1 cellular context compared by ENCODE assay signal in genomic region chr12:79674629-79675028, GRCh38.
TF ChIP-seq lines count a peak whose summit lies in the region.

No MANE protein-coding gene starts in this region.

TF ChIP-seq in GM12878, 131 proteins besides CTCF, POLR2A, EP300 and RAD21 (continued from another document):
- TF ChIP-seq ZBTB33 (IDR thresholded peaks at IDR 0.05) (0 out of 2 replicates have a peak, but pooled peaks have one; percentile 51), RUNX3 (IDR thresholded peaks at IDR 0.05; ENCODE audit: low read length) (peak; percentile 60), ZNF217 (IDR thresholded peaks at IDR 0.05) (peak; percentile 49; the same call in 1 of the 2 replicates), SREBF2 (IDR thresholded peaks at IDR 0.05; ENCODE audit: low read length) (no peak), KLF5 (IDR thresholded peaks at IDR 0.05; ENCODE audit: partially characterized antibody) (peak; percentile 64), CREM (IDR thresholded peaks at IDR 0.05; ENCODE audit: low read depth) (no peak)
- TF ChIP-seq, protein P1, sequence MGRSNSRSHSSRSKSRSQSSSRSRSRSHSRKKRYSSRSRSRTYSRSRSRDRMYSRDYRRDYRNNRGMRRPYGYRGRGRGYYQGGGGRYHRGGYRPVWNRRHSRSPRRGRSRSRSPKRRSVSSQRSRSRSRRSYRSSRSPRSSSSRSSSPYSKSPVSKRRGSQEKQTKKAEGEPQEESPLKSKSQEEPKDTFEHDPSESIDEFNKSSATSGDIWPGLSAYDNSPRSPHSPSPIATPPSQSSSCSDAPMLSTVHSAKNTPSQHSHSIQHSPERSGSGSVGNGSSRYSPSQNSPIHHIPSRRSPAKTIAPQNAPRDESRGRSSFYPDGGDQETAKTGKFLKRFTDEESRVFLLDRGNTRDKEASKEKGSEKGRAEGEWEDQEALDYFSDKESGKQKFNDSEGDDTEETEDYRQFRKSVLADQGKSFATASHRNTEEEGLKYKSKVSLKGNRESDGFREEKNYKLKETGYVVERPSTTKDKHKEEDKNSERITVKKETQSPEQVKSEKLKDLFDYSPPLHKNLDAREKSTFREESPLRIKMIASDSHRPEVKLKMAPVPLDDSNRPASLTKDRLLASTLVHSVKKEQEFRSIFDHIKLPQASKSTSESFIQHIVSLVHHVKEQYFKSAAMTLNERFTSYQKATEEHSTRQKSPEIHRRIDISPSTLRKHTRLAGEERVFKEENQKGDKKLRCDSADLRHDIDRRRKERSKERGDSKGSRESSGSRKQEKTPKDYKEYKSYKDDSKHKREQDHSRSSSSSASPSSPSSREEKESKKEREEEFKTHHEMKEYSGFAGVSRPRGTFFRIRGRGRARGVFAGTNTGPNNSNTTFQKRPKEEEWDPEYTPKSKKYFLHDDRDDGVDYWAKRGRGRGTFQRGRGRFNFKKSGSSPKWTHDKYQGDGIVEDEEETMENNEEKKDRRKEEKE (IDR thresholded peaks at IDR 0.05), result no peak
